ENCODE assay signal across 15 cellular contexts in genomic region chr2:96625571-96626552, GRCh38. TPM values are rescaled to one million over a fixed set of nuclear protein-coding genes. Genes with fewer than 3 reads are reported as not detected.
DNase-seq lines count a peak whose midpoint lies in the region; ATAC-seq and TF ChIP-seq lines count a peak whose summit lies in the region.
"Had no signal": no experiment of that assay in that cellular context is flagged by ENCODE, and none has a peak within 500 bp of the region (broad histone marks: within the 10 kb centered on the region; RNA-seq: fewer than 3 reads in every experiment).

No MANE protein-coding gene starts in this region.

- H3K27me3 ChIP-seq in CD4-positive, alpha-beta T cell (ENCODE audit: control insufficient read depth, insufficient read depth, low read length): no peaks in the 10 kb centered on the region
- H3K27me3 ChIP-seq in RWPE2 (ENCODE audit: insufficient read depth, poor library complexity, severe bottlenecking): no peaks in the 10 kb centered on the region
- H3K27me3 ChIP-seq in esophagus muscularis mucosa: no peaks in the 10 kb centered on the region
- H3K27me3 ChIP-seq in ovary: no peaks in the 10 kb centered on the region
- H3K27me3 ChIP-seq: SJCRH30, thyroid gland had no signal

- ATAC-seq in CD4-positive, alpha-beta T cell (ENCODE audit: poor library complexity): no peak
- ATAC-seq in RWPE2 (ENCODE audit: low read depth) (peak; percentile 40; the same call in 2 of the 3 replicates), sciatic nerve (peak; percentile 55), left colon (no peak), HG03521 (IDR thresholded peaks at IDR 0.05; ENCODE audit: unreplicated experiment) (no peak), omental fat pad (ENCODE audit: low FRiP score) (no peak)
- ATAC-seq: HCT116 had no signal

- TF ChIP-seq CTCF in CD4-positive, alpha-beta T cell (IDR thresholded peaks at IDR 0.05): no peak
- no peak for TF ChIP-seq CTCF in RWPE2 (IDR thresholded peaks at IDR 0.05; ENCODE audit: poor library complexity, severe bottlenecking)
- TF ChIP-seq CTCF in esophagus muscularis mucosa (IDR thresholded peaks at IDR 0.05): no peak
- TF ChIP-seq CTCF in ovary (IDR thresholded peaks at IDR 0.05): no peak
- no peak for TF ChIP-seq CTCF in omental fat pad (IDR thresholded peaks at IDR 0.05)

- peak overlapping the region; percentile 36 for H3K27ac Mint-ChIP-seq in CD4-positive, alpha-beta T cell

- peaks cover 17% of the 10 kb centered on the region for H3K4me1 Mint-ChIP-seq in CD4-positive, alpha-beta T cell (ENCODE audit: low read depth)

- H3K4me3 ChIP-seq in RWPE2 (ENCODE audit: severe bottlenecking) (no peak overlapping the region), esophagus muscularis mucosa (no peak overlapping the region), ovary (no peak overlapping the region)
- H3K4me3 ChIP-seq: SJCRH30, thyroid gland had no signal

- TF ChIP-seq EP300 in esophagus muscularis mucosa (IDR thresholded peaks at IDR 0.05) (no peak), ovary (IDR thresholded peaks at IDR 0.05) (no peak)

- no peak for DNase-seq in CD4-positive, alpha-beta T cell
- no peak for DNase-seq in RWPE2 (ENCODE audit: low spot score)
- DNase-seq in esophagus muscularis mucosa (ENCODE audit: extremely low spot score): no peak
- no peak for DNase-seq in sciatic nerve (ENCODE audit: low spot score)
- no peak for DNase-seq in ovary
- no peak for DNase-seq in left colon
- DNase-seq in omental fat pad (ENCODE audit: low spot score): no peak
- DNase-seq: caudate nucleus, NCI-H2029 treated with DMSO at 0.1 percent for 48 hours, occipital lobe, SJCRH30, thyroid gland had no signal

- peaks cover 73% of the 10 kb centered on the region for H3K36me3 Mint-ChIP-seq in CD4-positive, alpha-beta T cell (ENCODE audit: low read depth)

- H3K9me3 Mint-ChIP-seq in CD4-positive, alpha-beta T cell: no peaks in the 10 kb centered on the region

- no peak for TF ChIP-seq POLR2A in esophagus muscularis mucosa (IDR thresholded peaks at IDR 0.05; ENCODE audit: low read depth)
- TF ChIP-seq POLR2A in ovary (IDR thresholded peaks at IDR 0.05): no peak

- H3K27ac ChIP-seq in CD4-positive, alpha-beta T cell (ENCODE audit: low read depth, low read length): no peak overlapping the region
- H3K27ac ChIP-seq in RWPE2 (ENCODE audit: poor library complexity, severe bottlenecking) (peak overlapping the region; percentile 26), esophagus muscularis mucosa (replicated peaks in 1 of 4) (peak overlapping the region; percentile 44 to 70 (median 56)), ovary (no peak overlapping the region)
- H3K27ac ChIP-seq: SJCRH30, thyroid gland had no signal

- intact Hi-C loops in CD4-positive, alpha-beta T cell (cut with DNase I, micrococcal nuclease): no loop called here
- intact Hi-C loops in esophagus muscularis mucosa (cut with DNase I): no loop called here
- intact Hi-C loops in sciatic nerve (cut with DNase I): no loop called here
- intact Hi-C loops in ovary (cut with DNase I): no loop called here
- intact Hi-C loops in left colon (cut with DNase I, micrococcal nuclease): no loop called here

- H3K36me3 ChIP-seq in RWPE2 (ENCODE audit: low read depth): peaks cover 68% of the 10 kb centered on the region
- peaks cover 8 to 52% (median 25%) of the 10 kb centered on the region in 4 donors for H3K36me3 ChIP-seq in esophagus muscularis mucosa
- H3K36me3 ChIP-seq in ovary: no peaks in the 10 kb centered on the region

- POLR2A ChIA-PET in CD4-positive, alpha-beta T cell (lab: Charles Lee): interaction anchor here (2.9 kb wide), 1 partner anchor 12 kb away, joined by 19 read pairs; the partner anchor contains the start of gene KANSL3

- peaks cover 8% of the 10 kb centered on the region for H3K4me1 ChIP-seq in RWPE2 (ENCODE audit: insufficient read depth, poor library complexity, severe bottlenecking)
- H3K4me1 ChIP-seq in esophagus muscularis mucosa: peaks cover 12 to 53% (median 46%) of the 10 kb centered on the region in 4 donors
- H3K4me1 ChIP-seq in ovary (ENCODE audit: insufficient read depth): peaks cover 2% of the 10 kb centered on the region

- 25% methylated on average over 5 of the region's 5 CpGs for WGBS in esophagus muscularis mucosa
- WGBS in ovary, 3 donors: 38 to 43% (median 40%) methylated on average over 5 of the region's 5 CpGs

- H3K9me3 ChIP-seq in CD4-positive, alpha-beta T cell (ENCODE audit: control insufficient read depth, low read length): no peaks in the 10 kb centered on the region
- H3K9me3 ChIP-seq in RWPE2 (ENCODE audit: severe bottlenecking) (no peaks in the 10 kb centered on the region), esophagus muscularis mucosa (no peaks in the 10 kb centered on the region), ovary (no peaks in the 10 kb centered on the region)
- H3K9me3 ChIP-seq: SJCRH30, thyroid gland had no signal

- CTCF ChIA-PET in CD4-positive, alpha-beta T cell (lab: Charles Lee): interaction anchor here (1.4 kb wide), 1 partner anchor 175 kb away, joined by 3 read pairs; no protein-coding TSS in a partner anchor

- H3K4me3 Mint-ChIP-seq in CD4-positive, alpha-beta T cell: no peak overlapping the region

- H3K27me3 Mint-ChIP-seq in CD4-positive, alpha-beta T cell: no peaks in the 10 kb centered on the region

RNA-seq across cellular contexts. Expression of gene KANSL3, which starts 12.2 kb away (rescaled TPM):
- total RNA-seq in CD4-positive, alpha-beta T cell: 10 to 100 TPM; 54.4 to 61.8 TPM
- total RNA-seq in esophagus muscularis mucosa (10 to 100 TPM; 54.2 to 63.1 (median 59.5) TPM), sciatic nerve (59.9 TPM), ovary (10 to 100 TPM; 34.5 to 55.7 (median 48.4) TPM), left colon (10 to 100 TPM; 39.3 to 40.7 TPM), omental fat pad (10 to 100 TPM; 35.7 to 48.4 (median 39.0) TPM)
- polyA plus RNA-seq in ovary: 10 to 100 TPM; 28.0 to 39.5 TPM

RNA-seq across cellular contexts. Expression of gene FER1L5, which starts 16.7 kb away (rescaled TPM):
- not detected for total RNA-seq in CD4-positive, alpha-beta T cell
- total RNA-seq in esophagus muscularis mucosa (under 1 TPM in 1 of 4 donors, not detected in 3; under 0.01 TPM), sciatic nerve (0.71 TPM), ovary (under 1 TPM; 0.12 to 0.80 (median 0.34) TPM), left colon (under 1 TPM in 1 of 2 donors, not detected in 1; 0.08 TPM), omental fat pad (not detected)
- polyA plus RNA-seq in ovary: under 1 TPM; 0.08 to 0.23 TPM
- total RNA-seq: activated CD8-positive, alpha-beta memory T cell treated with anti-CD3 and anti-CD28 coated beads for 36 hours had no signal

Comparison
In these comparisons a context has a peak if more than half of its experiments do, and no peak if none do; other contexts are left out.
1. ATAC-seq: peak in RWPE2 (single experiment) and sciatic nerve (single experiment); none in CD4-positive, alpha-beta T cell (single experiment), left colon (single experiment), HG03521 (single experiment) and omental fat pad (single experiment).
2. H3K27ac ChIP-seq: peak in RWPE2 (single experiment) and esophagus muscularis mucosa (4 of 4); none in CD4-positive, alpha-beta T cell (single experiment) and ovary (0 of 2).